29 cellular contexts compared by ENCODE assay signal in genomic region chr3:143629726-143630125, GRCh38.
"Had no signal": no experiment of that assay in that cellular context is flagged by ENCODE, and none has a peak within 500 bp of the region (broad histone marks: within the 10 kb centered on the region; RNA-seq: fewer than 3 reads in every experiment).

No MANE protein-coding gene starts in this region.

- ATAC-seq: activated naive CD4-positive, alpha-beta T cell treated with anti-CD3 and anti-CD28 coated beads, Interleukin-2, amount 50 U/mL, for 72 hours; activated naive CD8-positive, alpha-beta T cell treated with anti-CD3 and anti-CD28 coated beads, Interleukin-2, amount 50 U/mL, for 24 hours; activated T-cell treated with anti-CD3 and anti-CD28 coated beads, Interleukin-2, amount 50 U/mL, for 4 hours; activated T-cell treated with anti-CD3 and anti-CD28 coated beads, Interleukin-2, amount 50 U/mL, for 72 hours; activated T-helper 17 cell treated with anti-CD3 and anti-CD28 coated beads, Interleukin-2, amount 50 U/mL, for 72 hours; body of pancreas had no signal

- DNase-seq: activated effector memory CD4-positive, alpha-beta T cell treated with anti-CD3 and anti-CD28 coated beads, Interleukin-2, amount 50 U/mL, for 16 hours; activated effector memory CD4-positive, alpha-beta T cell treated with Interleukin-2 at 50 U/mL for 16 hours; activated gamma-delta T cell; activated gamma-delta T cell treated with Interleukin-2 at 50 U/mL for 16 hours; activated naive CD4-positive, alpha-beta T cell; activated naive CD4-positive, alpha-beta T cell treated with anti-CD3 and anti-CD28 coated beads for 36 hours; activated naive CD4-positive, alpha-beta T cell treated with anti-CD3 and anti-CD28 coated beads, Interleukin-2, amount 10 ng/mL, durations not matched to agents 7 days and 5 days; activated naive CD4-positive, alpha-beta T cell treated with anti-CD3 and anti-CD28 coated beads, Interleukin-2, amount 50 U/mL, for 16 hours; activated naive CD4-positive, alpha-beta T cell treated with Interleukin-2 at 50 U/mL for 16 hours; activated naive CD8-positive, alpha-beta T cell treated with anti-CD3 and anti-CD28 coated beads for 36 hours; activated naive CD8-positive, alpha-beta T cell treated with anti-CD3 and anti-CD28 coated beads, Interleukin-2, amount 10 ng/mL, durations not matched to agents 7 days and 5 days; activated naive CD8-positive, alpha-beta T cell treated with anti-CD3 and anti-CD28 coated beads, Interleukin-2, amount 50 U/mL, for 24 hours; activated T-cell treated with anti-CD3 and anti-CD28 coated beads, Interleukin-2, amount 50 U/mL, for 1 hour; activated T-cell treated with anti-CD3 and anti-CD28 coated beads, Interleukin-2, amount 50 U/mL, for 24 hours; activated T-cell treated with anti-CD3 and anti-CD28 coated beads, Interleukin-2, amount 50 U/mL, for 4 hours; activated T-cell treated with anti-CD3 and anti-CD28 coated beads, Interleukin-2, amount 50 U/mL, for 48 hours; activated T-cell treated with anti-CD3 and anti-CD28 coated beads, Interleukin-2, amount 50 U/mL, for 72 hours; adrenal gland; amniotic stem cell; amygdala; anterior cingulate cortex; aorta; body of pancreas; brain microvascular endothelial cell; caudate nucleus; central memory CD4-positive, alpha-beta T cell; cerebellar nuclear complex had no signal
